ENCODE assay signal across 24 cellular contexts in the genomic region with DNA sequence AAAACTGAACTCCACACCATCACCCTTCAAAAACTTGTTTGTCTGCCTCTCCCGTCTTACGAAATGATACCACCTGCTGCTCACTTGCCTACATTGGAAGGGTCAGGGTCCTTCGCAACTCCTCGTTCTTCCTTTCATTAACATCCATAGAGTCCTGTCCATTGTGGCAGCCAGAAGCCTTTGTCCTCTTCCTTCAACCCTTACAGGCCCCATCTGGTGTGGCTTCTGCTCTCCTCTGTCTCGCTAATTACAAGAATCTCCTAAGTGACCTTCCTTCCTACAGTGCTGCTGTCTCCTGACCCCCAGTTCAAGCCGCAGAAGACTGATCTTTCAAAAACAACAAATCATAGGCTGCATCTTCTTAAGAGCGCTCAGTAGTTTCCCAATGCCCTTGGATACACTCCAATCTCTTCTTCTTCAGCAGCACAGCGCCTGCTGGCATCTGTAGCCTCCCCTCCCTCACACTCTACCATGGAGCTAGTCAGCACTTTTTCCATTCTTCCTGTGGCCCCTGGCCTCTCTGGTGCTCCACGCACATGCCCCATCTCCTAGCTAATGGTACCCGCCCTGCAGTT.
"Had no signal": no experiment of that assay in that cellular context is flagged by ENCODE, and none has a peak within 500 bp of the region (broad histone marks: within the 10 kb centered on the region; RNA-seq: fewer than 3 reads in every experiment).

No MANE protein-coding gene starts in this region.

- H3K36me3 ChIP-seq: adrenal gland, breast epithelium, heart right ventricle, pancreas, thoracic aorta had no signal

- H3K27ac Mint-ChIP-seq: activated naive CD8-positive, alpha-beta T cell; activated T-cell treated with anti-CD3 and anti-CD28 coated beads, Interleukin-2, amount 50 U/mL, for 24 hours; activated T-helper 17 cell treated with anti-CD3 and anti-CD28 coated beads, Interleukin-2, amount 50 U/mL, for 72 hours; nephron; T-helper 2 cell treated with Interferon-gamma antibody and Interleukin-4, amounts not matched to agents 5 μg/mL and 100 μg/mL, for 36 hours; type B pancreatic cell had no signal

- H3K27me3 Mint-ChIP-seq: activated naive CD8-positive, alpha-beta T cell; activated T-cell treated with anti-CD3 and anti-CD28 coated beads, Interleukin-2, amount 50 U/mL, for 24 hours; activated T-helper 17 cell treated with anti-CD3 and anti-CD28 coated beads, Interleukin-2, amount 50 U/mL, for 72 hours had no signal

- H3K4me3 ChIP-seq: adrenal gland, breast epithelium, heart right ventricle, pancreas, psoas muscle, thoracic aorta had no signal

- FAIRE-seq: TTC549 had no signal

- H3K36me3 Mint-ChIP-seq: activated naive CD8-positive, alpha-beta T cell; type B pancreatic cell had no signal

- H3K9me3 Mint-ChIP-seq: type B pancreatic cell had no signal

- H3K27me3 ChIP-seq: adrenal gland, breast epithelium, pancreas had no signal

- H3K4me1 Mint-ChIP-seq: activated T-helper 17 cell treated with anti-CD3 and anti-CD28 coated beads, Interleukin-2, amount 50 U/mL, for 72 hours; nephron had no signal

- H3K4me1 ChIP-seq: adrenal gland, breast epithelium, heart right ventricle, pancreas, psoas muscle had no signal

- ATAC-seq: activated T-helper 17 cell treated with anti-CD3 and anti-CD28 coated beads, Interleukin-2, amount 50 U/mL, for 72 hours; heart right ventricle; left ventricle myocardium superior; pancreas; psoas muscle; right cardiac atrium had no signal

- DNase-seq: activated CD4-positive, alpha-beta T cell treated with anti-CD3 and anti-CD28 coated beads, Interleukin-2, amount 50 U/mL, for 4 hours; activated CD8-positive, alpha-beta memory T cell treated with anti-CD3 and anti-CD28 coated beads for 24 hours; activated CD8-positive, alpha-beta memory T cell treated with anti-CD3 and anti-CD28 coated beads, Interleukin-2, amount 50 U/mL, for 4 hours; activated naive CD4-positive, alpha-beta T cell; activated T-cell treated with anti-CD3 and anti-CD28 coated beads, Interleukin-2, amount 50 U/mL, for 24 hours; adrenal gland; cerebellar nuclear complex; cortex of kidney; heart right ventricle; kidney glomerular epithelial cell; left ventricle myocardium superior; pancreas; psoas muscle; right cardiac atrium; stimulated activated CD4-positive, alpha-beta T cell treated with anti-CD3 and anti-CD28 coated beads, Interleukin-4, amount 100 ng/mL, for 24 hours; stimulated activated naive CD4-positive, alpha-beta T cell treated with Interleukin-2 at 50 U/mL for 16 hours had no signal

- H3K27ac ChIP-seq: adrenal gland, breast epithelium, heart right ventricle, pancreas, psoas muscle, thoracic aorta had no signal

- H3K9me3 ChIP-seq: adrenal gland, breast epithelium, pancreas, psoas muscle, thoracic aorta had no signal

- H3K4me3 Mint-ChIP-seq: activated naive CD8-positive, alpha-beta T cell; activated T-cell treated with anti-CD3 and anti-CD28 coated beads, Interleukin-2, amount 50 U/mL, for 24 hours; activated T-helper 17 cell treated with anti-CD3 and anti-CD28 coated beads, Interleukin-2, amount 50 U/mL, for 72 hours; nephron; T-helper 2 cell treated with Interferon-gamma antibody and Interleukin-4, amounts not matched to agents 5 μg/mL and 100 μg/mL, for 36 hours; type B pancreatic cell had no signal
